ENCODE assay signal across 24 cellular contexts in genomic region chr13:95129004-95129403, GRCh38.
"Had no signal": no experiment of that assay in that cellular context is flagged by ENCODE, and none has a peak within 500 bp of the region (broad histone marks: within the 10 kb centered on the region; RNA-seq: fewer than 3 reads in every experiment).

No MANE protein-coding gene starts in this region.

- H3K4me3 Mint-ChIP-seq: memory B cell; natural killer cell treated with Interleukin-12 subunit alpha and Interleukin-12 subunit beta and Interleukin-15 and Interleukin-18, amount 100 ng/mL, for 72 hours; neural crest cell; stimulated activated naive B cell treated with anti-CD40 and anti-IgM and Interleukin-4, amounts not matched to agents 10 μg/mL and 1 μg/mL and 100 μg/mL, for 72 hours; stimulated activated naive CD8-positive, alpha-beta T cell treated with anti-CD3 and anti-CD28 coated beads, Interleukin-15, Interleukin-2, amounts not matched to agents 100 ng/mL and 50 ng/mL, for 24 hours had no signal

- H3K4me3 ChIP-seq: dorsolateral prefrontal cortex, gastrocnemius medialis, lung, psoas muscle, skin epidermis, suprapubic skin, transverse colon, upper lobe of right lung, vagina had no signal

- H3K4me1 ChIP-seq: gastrocnemius medialis, parathyroid adenoma, psoas muscle, suprapubic skin, upper lobe of right lung, vagina had no signal

- H3K27ac Mint-ChIP-seq: memory B cell; naive B cell; natural killer cell treated with Interleukin-12 subunit alpha and Interleukin-12 subunit beta and Interleukin-15 and Interleukin-18, amount 100 ng/mL, for 72 hours; stimulated activated naive B cell treated with anti-CD40 and anti-IgM and Interleukin-4, amounts not matched to agents 10 μg/mL and 1 μg/mL and 100 μg/mL, for 72 hours; stimulated activated naive CD8-positive, alpha-beta T cell treated with anti-CD3 and anti-CD28 coated beads, Interleukin-15, Interleukin-2, amounts not matched to agents 100 ng/mL and 50 ng/mL, for 24 hours had no signal

- H3K27me3 ChIP-seq: dorsolateral prefrontal cortex, gastrocnemius medialis, suprapubic skin, transverse colon, upper lobe of right lung, vagina had no signal

- DNase-seq: dorsolateral prefrontal cortex; effector CD4-positive, alpha-beta T cell; foreskin fibroblast; gastrocnemius medialis; head of caudate nucleus; kidney; naive B cell; psoas muscle; right cardiac atrium; stimulated activated CD4-positive, alpha-beta T cell treated with anti-CD3 and anti-CD28 coated beads, Interleukin-15, amount 100 ng/mL, for 24 hours; stimulated activated CD4-positive, alpha-beta T cell treated with anti-CD3 and anti-CD28 coated beads, Interleukin-2, amount 100 ng/mL, for 48 hours; stimulated activated naive B cell treated with anti-CD40 and anti-IgM and Interleukin-4, amounts not matched to agents 10 μg/mL and 1 μg/mL and 100 μg/mL, for 72 hours; transverse colon; upper lobe of right lung had no signal

- H3K9me3 ChIP-seq: gastrocnemius medialis, psoas muscle, suprapubic skin, transverse colon, upper lobe of right lung, vagina had no signal

- H3K4me1 Mint-ChIP-seq: memory B cell; stimulated activated naive B cell treated with anti-CD40 and anti-IgM and Interleukin-4, amounts not matched to agents 10 μg/mL and 1 μg/mL and 100 μg/mL, for 72 hours had no signal

- H3K27ac ChIP-seq: dorsolateral prefrontal cortex, gastrocnemius medialis, parathyroid adenoma, psoas muscle, skin epidermis, suprapubic skin, transverse colon, upper lobe of right lung, vagina had no signal

- H3K9me3 Mint-ChIP-seq: memory B cell; natural killer cell treated with Interleukin-12 subunit alpha and Interleukin-12 subunit beta and Interleukin-15 and Interleukin-18, amount 100 ng/mL, for 72 hours; stimulated activated naive B cell treated with anti-CD40 and anti-IgM and Interleukin-4, amounts not matched to agents 10 μg/mL and 1 μg/mL and 100 μg/mL, for 72 hours; stimulated activated naive CD8-positive, alpha-beta T cell treated with anti-CD3 and anti-CD28 coated beads, Interleukin-15, Interleukin-2, amounts not matched to agents 100 ng/mL and 50 ng/mL, for 24 hours had no signal

- H3K36me3 Mint-ChIP-seq: naive B cell; natural killer cell treated with Interleukin-12 subunit alpha and Interleukin-12 subunit beta and Interleukin-15 and Interleukin-18, amount 100 ng/mL, for 72 hours had no signal

- ATAC-seq: gastrocnemius medialis; left lobe of liver; natural killer cell treated with Interleukin-12 subunit alpha and Interleukin-12 subunit beta and Interleukin-15 and Interleukin-18, amount 100 ng/mL, for 72 hours; psoas muscle; right cardiac atrium; stimulated activated naive B cell treated with anti-CD40 and anti-IgM and Interleukin-4, amounts not matched to agents 10 μg/mL and 1 μg/mL and 100 μg/mL, for 72 hours; upper lobe of right lung had no signal

- H3K27me3 Mint-ChIP-seq: memory B cell; naive B cell; natural killer cell treated with Interleukin-12 subunit alpha and Interleukin-12 subunit beta and Interleukin-15 and Interleukin-18, amount 100 ng/mL, for 72 hours; stimulated activated naive B cell treated with anti-CD40 and anti-IgM and Interleukin-4, amounts not matched to agents 10 μg/mL and 1 μg/mL and 100 μg/mL, for 72 hours; stimulated activated naive CD8-positive, alpha-beta T cell treated with anti-CD3 and anti-CD28 coated beads, Interleukin-15, Interleukin-2, amounts not matched to agents 100 ng/mL and 50 ng/mL, for 24 hours had no signal

- H3K36me3 ChIP-seq: gastrocnemius medialis, suprapubic skin, transverse colon, upper lobe of right lung, vagina had no signal
